1 cellular context compared by ENCODE assay signal in the genomic region with DNA sequence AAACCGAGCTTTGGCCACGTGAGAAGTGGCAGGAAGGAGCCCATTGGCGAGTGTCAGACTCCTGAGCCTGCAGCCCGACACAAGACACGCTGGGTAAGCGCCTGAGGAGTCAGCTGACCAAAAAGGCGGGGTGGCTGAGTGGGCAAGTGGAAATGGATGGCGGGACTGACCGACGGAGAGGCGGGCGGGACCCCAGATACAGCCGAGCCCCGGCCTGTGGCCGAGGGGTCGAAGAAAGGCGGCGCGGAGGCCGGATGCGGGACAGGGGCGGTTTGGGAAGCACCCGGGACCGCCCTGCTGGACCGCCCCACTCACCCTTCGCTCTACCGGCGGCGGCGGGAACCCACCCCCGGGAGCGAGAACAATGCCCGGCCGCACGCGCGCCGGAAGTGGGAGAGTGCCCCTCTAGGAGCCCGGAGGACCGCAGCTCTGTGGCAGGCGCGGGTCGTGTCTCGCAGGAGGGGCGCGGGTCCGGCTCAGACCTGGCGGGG.
TF ChIP-seq lines count a peak whose summit lies in the region.

No MANE protein-coding gene starts in this region.

TF ChIP-seq in WTC11, 78 proteins besides CTCF, POLR2A, EP300 and RAD21 (continued from another document and continues in another):
- TF ChIP-seq ATF2 (CRISPR knock-in tag; IDR thresholded peaks at IDR 0.05; ENCODE audit: borderline replicate concordance, low read depth): peak; percentile 80; the same call in 1 of the 2 replicates
- TF ChIP-seq HMGA2 (CRISPR knock-in tag; IDR thresholded peaks at IDR 0.05): no peak
- TF ChIP-seq ZNF532 (CRISPR knock-in tag; IDR thresholded peaks at IDR 0.05; ENCODE audit: borderline replicate concordance): no peak
- no peak for TF ChIP-seq ZNF423 (CRISPR knock-in tag; IDR thresholded peaks at IDR 0.05)
- peak; percentile 93 for TF ChIP-seq FOXP1 (CRISPR knock-in tag; IDR thresholded peaks at IDR 0.05; ENCODE audit: borderline replicate concordance)
- TF ChIP-seq ZNF396 (CRISPR knock-in tag; IDR thresholded peaks at IDR 0.05; ENCODE audit: borderline replicate concordance): no peak
- TF ChIP-seq NFYB (CRISPR knock-in tag; conservative IDR thresholded peaks at IDR 0.05; ENCODE audit: low read depth): 0 out of 2 replicates have a peak, but pooled peaks have one; percentile 12
- TF ChIP-seq ZNF138 (CRISPR knock-in tag; conservative IDR thresholded peaks at IDR 0.05): peak; percentile 91
- TF ChIP-seq E2F4 (CRISPR knock-in tag; IDR thresholded peaks at IDR 0.05; ENCODE audit: borderline replicate concordance, low read depth): 0 out of 2 replicates have a peak, but pooled peaks have one; percentile 26
- peak; percentile 78; the same call in 1 of the 2 replicates for TF ChIP-seq E2F1 (CRISPR knock-in tag; IDR thresholded peaks at IDR 0.05)
- no peak for TF ChIP-seq PREB (CRISPR knock-in tag; IDR thresholded peaks at IDR 0.05; ENCODE audit: borderline replicate concordance)
- TF ChIP-seq NR2C2 (CRISPR knock-in tag; IDR thresholded peaks at IDR 0.05): no peak; the same call in 1 of the 2 replicates
- TF ChIP-seq, protein P1, sequence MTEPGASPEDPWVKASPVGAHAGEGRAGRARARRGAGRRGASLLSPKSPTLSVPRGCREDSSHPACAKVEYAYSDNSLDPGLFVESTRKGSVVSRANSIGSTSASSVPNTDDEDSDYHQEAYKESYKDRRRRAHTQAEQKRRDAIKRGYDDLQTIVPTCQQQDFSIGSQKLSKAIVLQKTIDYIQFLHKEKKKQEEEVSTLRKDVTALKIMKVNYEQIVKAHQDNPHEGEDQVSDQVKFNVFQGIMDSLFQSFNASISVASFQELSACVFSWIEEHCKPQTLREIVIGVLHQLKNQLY (CRISPR knock-in tag; IDR thresholded peaks at IDR 0.05): no peak
- TF ChIP-seq STAT6 (CRISPR knock-in tag; conservative IDR thresholded peaks at IDR 0.05; ENCODE audit: low read depth): no peak; the same call in 1 of the 2 replicates
- TF ChIP-seq ETV6 (CRISPR knock-in tag; IDR thresholded peaks at IDR 0.05): peak; percentile 50; the same call in 1 of the 2 replicates
- TF ChIP-seq TEAD1 (CRISPR knock-in tag; IDR thresholded peaks at IDR 0.05): 0 out of 2 replicates have a peak, but pooled peaks have one; percentile 58
- no peak for TF ChIP-seq ZNF121 (CRISPR knock-in tag; IDR thresholded peaks at IDR 0.05)
- 0 out of 2 replicates have a peak, but pooled peaks have one; percentile 20 for TF ChIP-seq NFE2L1 (CRISPR knock-in tag; IDR thresholded peaks at IDR 0.05)
- TF ChIP-seq, protein P2, sequence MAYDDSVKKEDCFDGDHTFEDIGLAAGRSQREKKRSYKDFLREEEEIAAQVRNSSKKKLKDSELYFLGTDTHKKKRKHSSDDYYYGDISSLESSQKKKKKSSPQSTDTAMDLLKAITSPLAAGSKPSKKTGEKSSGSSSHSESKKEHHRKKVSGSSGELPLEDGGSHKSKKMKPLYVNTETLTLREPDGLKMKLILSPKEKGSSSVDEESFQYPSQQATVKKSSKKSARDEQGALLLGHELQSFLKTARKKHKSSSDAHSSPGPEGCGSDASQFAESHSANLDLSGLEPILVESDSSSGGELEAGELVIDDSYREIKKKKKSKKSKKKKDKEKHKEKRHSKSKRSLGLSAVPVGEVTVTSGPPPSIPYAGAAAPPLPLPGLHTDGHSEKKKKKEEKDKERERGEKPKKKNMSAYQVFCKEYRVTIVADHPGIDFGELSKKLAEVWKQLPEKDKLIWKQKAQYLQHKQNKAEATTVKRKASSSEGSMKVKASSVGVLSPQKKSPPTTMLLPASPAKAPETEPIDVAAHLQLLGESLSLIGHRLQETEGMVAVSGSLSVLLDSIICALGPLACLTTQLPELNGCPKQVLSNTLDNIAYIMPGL (CRISPR knock-in tag; IDR thresholded peaks at IDR 0.05): no peak; the same call in 1 of the 2 replicates
- TF ChIP-seq SMAD4 (CRISPR knock-in tag; IDR thresholded peaks at IDR 0.05): no peak; the same call in 1 of the 2 replicates
- TF ChIP-seq ELF4 (CRISPR knock-in tag; IDR thresholded peaks at IDR 0.05; ENCODE audit: low read depth): peak; percentile 91; the same call in 1 of the 2 replicates
- 0 out of 2 replicates have a peak, but pooled peaks have one; percentile 38 for TF ChIP-seq GABPB1 (CRISPR knock-in tag; IDR thresholded peaks at IDR 0.05)
- peak; percentile 85 for TF ChIP-seq FOXK1 (CRISPR knock-in tag; IDR thresholded peaks at IDR 0.05)
- peak; percentile 87 for TF ChIP-seq MYBL2 (CRISPR knock-in tag; IDR thresholded peaks at IDR 0.05)
- no peak; the same call in 1 of the 2 replicates for TF ChIP-seq TEAD4 (CRISPR knock-in tag; IDR thresholded peaks at IDR 0.05)
- TF ChIP-seq, protein P3, sequence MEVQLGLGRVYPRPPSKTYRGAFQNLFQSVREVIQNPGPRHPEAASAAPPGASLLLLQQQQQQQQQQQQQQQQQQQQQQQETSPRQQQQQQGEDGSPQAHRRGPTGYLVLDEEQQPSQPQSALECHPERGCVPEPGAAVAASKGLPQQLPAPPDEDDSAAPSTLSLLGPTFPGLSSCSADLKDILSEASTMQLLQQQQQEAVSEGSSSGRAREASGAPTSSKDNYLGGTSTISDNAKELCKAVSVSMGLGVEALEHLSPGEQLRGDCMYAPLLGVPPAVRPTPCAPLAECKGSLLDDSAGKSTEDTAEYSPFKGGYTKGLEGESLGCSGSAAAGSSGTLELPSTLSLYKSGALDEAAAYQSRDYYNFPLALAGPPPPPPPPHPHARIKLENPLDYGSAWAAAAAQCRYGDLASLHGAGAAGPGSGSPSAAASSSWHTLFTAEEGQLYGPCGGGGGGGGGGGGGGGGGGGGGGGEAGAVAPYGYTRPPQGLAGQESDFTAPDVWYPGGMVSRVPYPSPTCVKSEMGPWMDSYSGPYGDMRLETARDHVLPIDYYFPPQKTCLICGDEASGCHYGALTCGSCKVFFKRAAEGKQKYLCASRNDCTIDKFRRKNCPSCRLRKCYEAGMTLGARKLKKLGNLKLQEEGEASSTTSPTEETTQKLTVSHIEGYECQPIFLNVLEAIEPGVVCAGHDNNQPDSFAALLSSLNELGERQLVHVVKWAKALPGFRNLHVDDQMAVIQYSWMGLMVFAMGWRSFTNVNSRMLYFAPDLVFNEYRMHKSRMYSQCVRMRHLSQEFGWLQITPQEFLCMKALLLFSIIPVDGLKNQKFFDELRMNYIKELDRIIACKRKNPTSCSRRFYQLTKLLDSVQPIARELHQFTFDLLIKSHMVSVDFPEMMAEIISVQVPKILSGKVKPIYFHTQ (CRISPR knock-in tag; IDR thresholded peaks at IDR 0.05): no peak
- TF ChIP-seq CBFB (CRISPR knock-in tag; IDR thresholded peaks at IDR 0.05; ENCODE audit: low read depth): no peak
- TF ChIP-seq OVOL2 (CRISPR knock-in tag; IDR thresholded peaks at IDR 0.05; ENCODE audit: borderline replicate concordance): no peak
- 0 out of 2 replicates have a peak, but pooled peaks have one; percentile 44 for TF ChIP-seq KAT7 (CRISPR knock-in tag; IDR thresholded peaks at IDR 0.05; ENCODE audit: borderline replicate concordance)
- TF ChIP-seq NR1H2 (CRISPR knock-in tag; IDR thresholded peaks at IDR 0.05): peak; percentile 75; the same call in 1 of the 2 replicates
- no peak for TF ChIP-seq ERG (CRISPR knock-in tag; IDR thresholded peaks at IDR 0.05)
- 0 out of 2 replicates have a peak, but pooled peaks have one; percentile 1 for TF ChIP-seq GTF2I (CRISPR knock-in tag; conservative IDR thresholded peaks at IDR 0.05)
- peak; percentile 90 for TF ChIP-seq USF2 (CRISPR knock-in tag; IDR thresholded peaks at IDR 0.05)
- TF ChIP-seq TCF7 (CRISPR knock-in tag; IDR thresholded peaks at IDR 0.05; ENCODE audit: low read depth): peak; percentile 67; the same call in 1 of the 2 replicates
